In genomic region chr1:212858055-212858460, GRCh38 we compare ENCODE assay signal across 8 cellular contexts. TPM values are rescaled to one million over a fixed set of nuclear protein-coding genes. Genes with fewer than 3 reads are reported as not detected.
DNase-seq lines count a peak whose midpoint lies in the region; ATAC-seq, FAIRE-seq and TF ChIP-seq lines count a peak whose summit lies in the region.

Gene FLVCR1 (plus strand): TSS chr1:212858275. CDS start chr1:212858453, 178 bp downstream.

- peak; percentile 99 for DNase-seq in Caco-2
- DNase-seq in HTR-8/SVneo (ENCODE audit: insufficient read length, low spot score): peak; percentile 99
- DNase-seq in NOMO-1 treated with DMSO at 0.1 percent for 48 hours (lab: John Stamatoyannopoulos, UW; ENCODE audit: unreplicated experiment): peak; percentile 97
- DNase-seq in effector memory CD4-positive, alpha-beta T cell: peak; percentile 84 to 89 (median 85)
- peak; percentile 98 for DNase-seq in medulla oblongata (ENCODE audit: extremely low spot score)
- DNase-seq in stimulated activated CD4-positive, alpha-beta T cell treated with anti-CD3 and anti-CD28 coated beads, TNF-alpha, amount 100 ng/mL, for 48 hours (ENCODE audit: low read depth in 3 of 3): peak; percentile 88 to 93 (median 92)

- H3K9me3 ChIP-seq in Caco-2: no peaks in the 10 kb centered on the region
- H3K9me3 ChIP-seq in effector memory CD4-positive, alpha-beta T cell (ENCODE audit: control insufficient read depth, low read length): no peaks in the 10 kb centered on the region

- peaks cover 16% of the 10 kb centered on the region for H3K4me1 Mint-ChIP-seq in Caco-2 (ENCODE audit: low read depth, unreplicated experiment)

- H3K9me3 Mint-ChIP-seq in Caco-2 (ENCODE audit: unreplicated experiment): peaks cover 10% of the 10 kb centered on the region

- intact Hi-C loops in Caco-2 (cut with micrococcal nuclease; ENCODE audit: unreplicated experiment): loop anchor here (1.0 to 5.0 kb wide), 3 partner anchors 43 to 159 kb away; partner anchors contain the start of genes ANGEL2, NSL1 and TATDN3

- H3K27ac Mint-ChIP-seq in Caco-2 (ENCODE audit: unreplicated experiment): peak within 1 kb of the TSS; percentile 81

- peak; percentile 79 for FAIRE-seq in HTR-8/SVneo (lab: Jason Lieb, UNC)

- no peaks in the 10 kb centered on the region for H3K27me3 ChIP-seq in Caco-2 (replicated peaks; ENCODE audit: control insufficient read depth, insufficient read depth, low read length)
- H3K27me3 ChIP-seq in effector memory CD4-positive, alpha-beta T cell (replicated peaks; ENCODE audit: control insufficient read depth, insufficient read depth, low read length, poor library complexity, severe bottlenecking): no peaks in the 10 kb centered on the region

- BruUV-seq in Caco-2 (replicated peaks; lab: Mats Ljungman, UMichigan): no TSS peak

- H3K36me3 Mint-ChIP-seq in Caco-2 (ENCODE audit: insufficient read depth, unreplicated experiment): peaks cover 15% of the 10 kb centered on the region

- POLR2A ChIA-PET in Caco-2 (lab: Charles Lee): interaction anchor here (0.5 to 2.1 kb wide), 24 partner anchors 13 to 1198 kb away, joined by 3 to 22 read pairs (median 4); partner anchors contain the start of genes ATF3, NSL1, RPS6KC1 and TATDN3
- POLR2A ChIA-PET in activated CD8-positive, alpha-beta memory T cell treated with anti-CD3 and anti-CD28 coated beads for 36 hours (lab: Charles Lee): interaction anchor here (0.7 to 1.4 kb wide), 4 partner anchors 9 to 250 kb away, joined by 3 to 5 read pairs (median 4); partner anchors contain the start of genes ATF3, NSL1 and TATDN3

- CTCF ChIA-PET in Caco-2 (lab: Charles Lee): interaction anchor here (0.7 to 1.8 kb wide), 11 partner anchors 24 to 381 kb away, joined by 3 to 10 read pairs (median 6); partner anchors contain the start of gene NSL1
- CTCF ChIA-PET in activated CD8-positive, alpha-beta memory T cell treated with anti-CD3 and anti-CD28 coated beads for 36 hours (lab: Charles Lee): no interaction called here

- H3K27ac ChIP-seq in effector memory CD4-positive, alpha-beta T cell (ENCODE audit: insufficient read depth, low read length, poor library complexity, severe bottlenecking): peak within 1 kb of the TSS; percentile 63

- no peaks in the 10 kb centered on the region for H3K27me3 Mint-ChIP-seq in Caco-2 (ENCODE audit: insufficient read depth, unreplicated experiment)

- no peaks in the 10 kb centered on the region for H3K36me3 ChIP-seq in Caco-2 (ENCODE audit: control insufficient read depth, insufficient read depth, low read length)
- no peaks in the 10 kb centered on the region for H3K36me3 ChIP-seq in effector memory CD4-positive, alpha-beta T cell (ENCODE audit: control insufficient read depth, insufficient read depth, low read length)

- peaks cover 14% of the 10 kb centered on the region for H3K4me1 ChIP-seq in Caco-2
- peaks cover 17% of the 10 kb centered on the region for H3K4me1 ChIP-seq in effector memory CD4-positive, alpha-beta T cell (ENCODE audit: control insufficient read depth, insufficient read depth, low read length, poor library complexity, severe bottlenecking)

- no peak for TF ChIP-seq CTCF in Caco-2 (IDR thresholded peaks at IDR 0.05; ENCODE audit: insufficient read depth in 1 of 2, low read depth in 1 of 2, low read length in 1 of 2, severe bottlenecking in 1 of 2, unreplicated experiment in 1 of 2)

- H3K4me3 Mint-ChIP-seq in Caco-2 (ENCODE audit: unreplicated experiment): no peak within 1 kb of the TSS

- H3K4me3 ChIP-seq in Caco-2 (ENCODE audit: low read depth, low read length): peak within 1 kb of the TSS; percentile 59
- H3K4me3 ChIP-seq in effector memory CD4-positive, alpha-beta T cell (ENCODE audit: insufficient read depth, low read depth, low read length, poor library complexity, severe bottlenecking): peak within 1 kb of the TSS; percentile 93

- ATAC-seq in GM21381 (IDR thresholded peaks at IDR 0.05; ENCODE audit: unreplicated experiment): peak; percentile 96

RNA-seq across cellular contexts. Expression of gene FLVCR1, which starts in this region (rescaled TPM):
- total RNA-seq in Caco-2 (2022): 30.8 and 36.3 TPM in 2 replicates
- total RNA-seq in activated CD8-positive, alpha-beta memory T cell treated with anti-CD3 and anti-CD28 coated beads for 36 hours: 10 to 100 TPM; 16.2 to 18.7 TPM

Comparison
In these comparisons a context has a peak if more than half of its experiments do, and no peak if none do; other contexts are left out.
1. Peak in every context shown above with its lines: DNase-seq, ATAC-seq, H3K4me3 ChIP-seq and H3K27ac ChIP-seq.